In the genomic region with DNA sequence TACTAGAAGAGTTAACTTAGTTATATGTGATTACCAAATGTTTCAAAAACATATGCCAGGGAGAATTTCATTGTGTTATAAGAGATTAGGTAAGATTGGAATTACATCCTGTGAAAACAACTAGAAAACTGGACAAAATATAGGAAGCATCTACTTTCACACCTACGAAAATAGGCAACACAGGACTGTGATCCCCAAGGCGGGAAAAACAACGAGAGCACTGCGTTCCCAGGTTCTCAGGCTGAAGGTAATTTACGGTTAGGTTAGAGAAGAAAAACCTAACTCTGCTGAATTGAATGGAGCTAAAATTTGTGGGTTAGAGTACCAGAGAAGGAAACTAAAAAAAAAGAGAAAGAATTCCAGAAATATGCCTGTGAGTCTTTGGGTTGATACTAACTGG, we compare ENCODE assay signal across 36 cellular contexts. TPM values are rescaled to one million over a fixed set of nuclear protein-coding genes. Genes with fewer than 3 reads are reported as not detected.
"Had no signal": no experiment of that assay in that cellular context is flagged by ENCODE, and none has a peak within 500 bp of the region (broad histone marks: within the 10 kb centered on the region; RNA-seq: fewer than 3 reads in every experiment).

No MANE protein-coding gene starts in this region.

- H3K9me3 ChIP-seq: body of pancreas, breast epithelium had no signal

- DNase-seq: activated B cell treated with CpG ODN at 0.5 μM for 24 hours; activated CD4-positive, alpha-beta memory T cell treated with anti-CD3 and anti-CD28 coated beads for 36 hours; activated CD4-positive, alpha-beta T cell treated with anti-CD3 and anti-CD28 coated beads for 4 hours; activated CD4-positive, alpha-beta T cell treated with anti-CD3 and anti-CD28 coated beads, Interleukin-2, amount 10 ng/mL, durations not matched to agents 24 days and 14 days; activated CD4-positive, alpha-beta T cell treated with anti-CD3 and anti-CD28 coated beads, Interleukin-2, amount 50 U/mL, for 1 hour; activated CD4-positive, alpha-beta T cell treated with anti-CD3 and anti-CD28 coated beads, Interleukin-2, amount 50 U/mL, for 4 hours; activated CD4-positive, CD25-positive, alpha-beta regulatory T cell treated with anti-CD3 and anti-CD28 coated beads, Interleukin-2, amount 50 U/mL, for 72 hours; activated CD8-positive, alpha-beta memory T cell treated with anti-CD3 and anti-CD28 coated beads, Interleukin-2, amount 50 U/mL, for 4 hours; activated CD8-positive, alpha-beta T cell treated with anti-CD3 and anti-CD28 coated beads for 36 hours; activated effector memory CD4-positive, alpha-beta T cell treated with anti-CD3 and anti-CD28 coated beads, Interleukin-2, amount 50 U/mL, for 16 hours; activated gamma-delta T cell treated with Interleukin-2 at 50 U/mL for 16 hours; activated naive CD4-positive, alpha-beta T cell; activated naive CD4-positive, alpha-beta T cell treated with anti-CD3 and anti-CD28 coated beads for 36 hours; activated naive CD4-positive, alpha-beta T cell treated with anti-CD3 and anti-CD28 coated beads, Interleukin-2, amount 50 U/mL, for 16 hours; activated naive CD8-positive, alpha-beta T cell treated with anti-CD3 and anti-CD28 coated beads for 36 hours; activated T-cell treated with anti-CD3 and anti-CD28 coated beads for 4 hours; activated T-cell treated with anti-CD3 and anti-CD28 coated beads, Interleukin-2, amount 50 U/mL, for 1 hour; activated T-cell treated with anti-CD3 and anti-CD28 coated beads, Interleukin-2, amount 50 U/mL, for 4 hours; activated T-cell treated with anti-CD3 and anti-CD28 coated beads, Interleukin-2, amount 50 U/mL, for 72 hours; adrenal gland; amniotic stem cell; aorta; body of pancreas; brain microvascular endothelial cell; central memory CD4-positive, alpha-beta T cell; T-helper 2 cell; T-helper 9 cell had no signal

- H3K27me3 ChIP-seq: adrenal gland, body of pancreas, brain microvascular endothelial cell, breast epithelium had no signal

- H3K36me3 ChIP-seq: adrenal gland, brain microvascular endothelial cell, breast epithelium had no signal

- H3K27ac ChIP-seq: adrenal gland, body of pancreas, brain microvascular endothelial cell, breast epithelium, VCaP had no signal

- ATAC-seq: activated CD8-positive, alpha-beta T cell treated with anti-CD3 and anti-CD28 coated beads for 36 hours; activated naive CD4-positive, alpha-beta T cell treated with anti-CD3 and anti-CD28 coated beads, Interleukin-2, amount 50 U/mL, for 72 hours; activated T-cell treated with anti-CD3 and anti-CD28 coated beads, Interleukin-2, amount 50 U/mL, for 4 hours; activated T-cell treated with anti-CD3 and anti-CD28 coated beads, Interleukin-2, amount 50 U/mL, for 72 hours; activated T-helper 17 cell treated with anti-CD3 and anti-CD28 coated beads, Interleukin-2, amount 50 U/mL, for 72 hours; body of pancreas had no signal

- H3K4me1 ChIP-seq: adrenal gland, breast epithelium had no signal

- FAIRE-seq: astrocyte, TTC549 had no signal

- H3K4me3 ChIP-seq: adrenal gland, body of pancreas, breast epithelium had no signal

RNA-seq across cellular contexts. Expression of a gene that starts 28.4 kb away (rescaled TPM):
- total RNA-seq: activated B cell treated with CpG ODN at 0.5 μM for 24 hours; activated CD4-positive, alpha-beta memory T cell treated with anti-CD3 and anti-CD28 coated beads for 36 hours; activated CD4-positive, alpha-beta T cell treated with anti-CD3 and anti-CD28 coated beads, Interleukin-2, amount 10 ng/mL, durations not matched to agents 24 days and 14 days; activated CD8-positive, alpha-beta memory T cell treated with anti-CD3 and anti-CD28 coated beads for 36 hours; activated CD8-positive, alpha-beta T cell treated with anti-CD3 and anti-CD28 coated beads for 36 hours; activated naive CD4-positive, alpha-beta T cell treated with anti-CD3 and anti-CD28 coated beads for 36 hours; activated naive CD4-positive, alpha-beta T cell treated with anti-CD3 and anti-CD28 coated beads, Interleukin-2, amount 50 U/mL, for 72 hours; activated naive CD8-positive, alpha-beta T cell treated with anti-CD3 and anti-CD28 coated beads for 36 hours; activated T-cell treated with anti-CD3 and anti-CD28 coated beads, Interleukin-2, amount 50 U/mL, for 4 hours; activated T-cell treated with anti-CD3 and anti-CD28 coated beads, Interleukin-2, amount 50 U/mL, for 72 hours; activated T-helper 1 cell treated with anti-CD3 and anti-CD28 coated beads, Interleukin-12 subunit alpha, Interleukin-12 subunit beta, Interleukin-2, Interleukin-4 antibody, amounts not matched to agents 30 ng/mL and 10 ng/mL and 1 ng/mL, durations not matched to agents 14 hours and 24 hours and 36 hours; activated T-helper 17 cell treated with anti-CD3 and anti-CD28 coated beads, Interleukin-2, amount 50 U/mL, for 72 hours; adrenal gland; body of pancreas; breast epithelium; cardiac septum had no signal
- polyA plus RNA-seq: adrenal gland, aorta had no signal
